8 cellular contexts compared by ENCODE assay signal in genomic region chr5:172833372-172833690, GRCh38. TPM values are rescaled to one million over a fixed set of nuclear protein-coding genes. Genes with fewer than 3 reads are reported as not detected.
DNase-seq lines count a peak whose midpoint lies in the region; ATAC-seq and TF ChIP-seq lines count a peak whose summit lies in the region.

No MANE protein-coding gene starts in this region.

- no peaks in the 10 kb centered on the region for H3K36me3 Mint-ChIP-seq in activated CD8-positive, alpha-beta memory T cell treated with anti-CD3 and anti-CD28 coated beads, Interleukin-2, amount 10 ng/mL, durations not matched to agents 7 days and 5 days

- CTCF ChIA-PET in activated CD8-positive, alpha-beta memory T cell treated with anti-CD3 and anti-CD28 coated beads, Interleukin-2, amount 10 ng/mL, durations not matched to agents 7 days and 5 days (lab: Charles Lee): no interaction called here

- H3K4me3 ChIP-seq in ascending aorta: peak overlapping the region in 1 of 2 donors; percentile 95
- peak overlapping the region; percentile 86 for H3K4me3 ChIP-seq in lower lobe of right lung
- H3K4me3 ChIP-seq in thoracic aorta: peak overlapping the region; percentile 98

- H3K27me3 ChIP-seq in ascending aorta: no peaks in the 10 kb centered on the region
- no peaks in the 10 kb centered on the region for H3K27me3 ChIP-seq in lower lobe of right lung (ENCODE audit: low read depth)
- H3K27me3 ChIP-seq in thoracic aorta (replicated peaks; ENCODE audit: insufficient read depth): no peaks in the 10 kb centered on the region

- no peaks in the 10 kb centered on the region for H3K9me3 ChIP-seq in ascending aorta
- no peaks in the 10 kb centered on the region for H3K9me3 ChIP-seq in lower lobe of right lung
- no peaks in the 10 kb centered on the region for H3K9me3 ChIP-seq in thoracic aorta

- no peak for DNase-seq in activated CD8-positive, alpha-beta memory T cell treated with anti-CD3 and anti-CD28 coated beads, Interleukin-2, amount 10 ng/mL, durations not matched to agents 7 days and 5 days
- no peak for DNase-seq in activated CD8-positive, alpha-beta memory T cell treated with anti-CD3 and anti-CD28 coated beads, Interleukin-2, amount 50 U/mL, for 4 hours
- DNase-seq in ascending aorta (ENCODE audit: low spot score in 2 of 2) (no peak), lower lobe of right lung (no peak), thoracic aorta (ENCODE audit: low spot score) (no peak), AG20443 (ENCODE audit: low spot score) (no peak)
- DNase-seq in stimulated activated CD4-positive, alpha-beta T cell treated with anti-CD3 and anti-CD28 coated beads, Interleukin-12 subunit alpha, Interleukin-12 subunit beta, amount 100 ng/mL, for 4 hours: no peak

- peaks cover 47% of the 10 kb centered on the region for H3K4me1 Mint-ChIP-seq in activated CD8-positive, alpha-beta memory T cell treated with anti-CD3 and anti-CD28 coated beads, Interleukin-2, amount 10 ng/mL, durations not matched to agents 7 days and 5 days

- H3K36me3 ChIP-seq in ascending aorta (peaks cover 0 to 2% of the 10 kb centered on the region in 2 donors), lower lobe of right lung (no peaks in the 10 kb centered on the region), thoracic aorta (no peaks in the 10 kb centered on the region)

- TF ChIP-seq CTCF in ascending aorta (IDR thresholded peaks at IDR 0.05): no peak
- no peak for TF ChIP-seq CTCF in lower lobe of right lung (IDR thresholded peaks at IDR 0.05)
- no peak for TF ChIP-seq CTCF in thoracic aorta (IDR thresholded peaks at IDR 0.05)

- H3K4me1 ChIP-seq in ascending aorta (peaks cover 0 to 31% of the 10 kb centered on the region in 2 donors), lower lobe of right lung (peaks cover 45% of the 10 kb centered on the region), thoracic aorta (ENCODE audit: control insufficient read depth in 1 of 2, low read depth in 2 of 2) (peaks cover 22 to 46% of the 10 kb centered on the region in 2 donors)

- no peaks in the 10 kb centered on the region for H3K27me3 Mint-ChIP-seq in activated CD8-positive, alpha-beta memory T cell treated with anti-CD3 and anti-CD28 coated beads, Interleukin-2, amount 10 ng/mL, durations not matched to agents 7 days and 5 days

- peak overlapping the region; percentile 77 for H3K4me3 Mint-ChIP-seq in activated CD8-positive, alpha-beta memory T cell treated with anti-CD3 and anti-CD28 coated beads, Interleukin-2, amount 10 ng/mL, durations not matched to agents 7 days and 5 days

- H3K27ac ChIP-seq in ascending aorta (peak overlapping the region; percentile 86 to 89), lower lobe of right lung (peak overlapping the region; percentile 92), thoracic aorta (peak overlapping the region; percentile 88 to 93)

- H3K9me3 Mint-ChIP-seq in activated CD8-positive, alpha-beta memory T cell treated with anti-CD3 and anti-CD28 coated beads, Interleukin-2, amount 10 ng/mL, durations not matched to agents 7 days and 5 days (ENCODE audit: low read depth): no peaks in the 10 kb centered on the region

- H3K27ac Mint-ChIP-seq in activated CD8-positive, alpha-beta memory T cell treated with anti-CD3 and anti-CD28 coated beads, Interleukin-2, amount 10 ng/mL, durations not matched to agents 7 days and 5 days: no peak overlapping the region

- no peak for ATAC-seq in activated CD8-positive, alpha-beta memory T cell treated with anti-CD3 and anti-CD28 coated beads, Interleukin-2, amount 10 ng/mL, durations not matched to agents 7 days and 5 days
- no peak for ATAC-seq in lower lobe of right lung
- ATAC-seq in thoracic aorta (ENCODE audit: insufficient number of reproducible peaks, low FRiP score, low read depth): no peak
- no peak for ATAC-seq in GM21515 (IDR thresholded peaks at IDR 0.05; ENCODE audit: unreplicated experiment)

- intact Hi-C loops in ascending aorta (cut with DNase I) (no loop called here), lower lobe of right lung (cut with DNase I) (no loop called here)

RNA-seq across cellular contexts. Expression of gene ERGIC1, which starts 0.7 kb away (rescaled TPM):
- total RNA-seq in activated CD8-positive, alpha-beta memory T cell treated with anti-CD3 and anti-CD28 coated beads, Interleukin-2, amount 10 ng/mL, durations not matched to agents 7 days and 5 days: 10 to 100 TPM; 30.9 to 34.7 TPM
- 184 TPM for total RNA-seq in ascending aorta
- 177 TPM for total RNA-seq in lower lobe of right lung
- 100 to 1,000 TPM; 141 to 230 TPM for total RNA-seq in thoracic aorta
